Comparison of ENCODE assay signal across 8 cellular contexts in the genomic region with DNA sequence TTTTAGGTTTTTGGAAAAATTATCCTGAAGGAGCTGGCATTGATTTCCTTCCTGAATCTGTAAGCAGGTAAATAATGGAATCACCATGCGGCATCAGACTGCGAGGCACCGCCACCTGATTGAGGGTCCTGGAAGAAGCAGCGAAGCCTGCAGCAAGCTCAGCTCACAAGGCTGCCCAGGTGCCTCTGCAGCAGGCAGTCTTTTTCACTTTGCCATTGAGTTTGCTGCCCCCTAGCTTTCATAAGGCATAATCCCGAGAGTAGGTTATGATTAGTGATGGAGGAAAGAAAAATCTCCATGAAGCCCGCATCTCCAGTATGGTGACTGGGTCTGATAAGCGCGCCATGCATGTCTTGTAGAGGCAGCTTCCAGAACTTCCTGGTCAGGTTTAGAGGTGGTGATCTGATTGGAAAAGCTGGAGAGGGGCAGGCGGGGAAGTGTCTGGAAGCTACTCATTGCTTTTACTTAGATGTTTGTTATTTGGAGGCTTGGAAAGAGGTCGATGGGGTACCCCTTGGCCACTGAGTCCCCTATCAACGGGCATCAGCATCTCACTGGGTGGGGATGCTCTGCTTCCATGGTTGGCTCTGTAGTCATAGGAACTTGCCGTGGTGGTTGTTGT. TPM values are rescaled to one million over a fixed set of nuclear protein-coding genes. Genes with fewer than 3 reads are reported as not detected.
DNase-seq lines count a peak whose midpoint lies in the region; ATAC-seq, FAIRE-seq and TF ChIP-seq lines count a peak whose summit lies in the region.

No MANE protein-coding gene starts in this region.

- intact Hi-C loops in PC-9 (cut with micrococcal nuclease; ENCODE audit: unreplicated experiment), result loop anchor here (5.0 to 10.0 kb wide), 4 partner anchors 61 to 463 kb away; no protein-coding TSS in a partner anchor
- intact Hi-C loops in GM12878 (cut with micrococcal nuclease; ENCODE audit: unreplicated experiment), result loop anchor here (1.0 to 2.0 kb wide), 3 partner anchors 61 to 461 kb away; no protein-coding TSS in a partner anchor

- H3K9ac ChIP-seq in GM12878 (ENCODE audit: control insufficient read depth, insufficient read depth, low read length), result no peak overlapping the region

- TF ChIP-seq CTCF in PC-9 (conservative IDR thresholded peaks at IDR 0.05) (peak; percentile 82), GM12878 (IDR thresholded peaks at IDR 0.05 in 2 of 3, conservative IDR thresholded peaks at IDR 0.05 in 1 of 3; ENCODE audit: control insufficient read depth in 2 of 3, extremely low read depth in 1 of 3, insufficient read depth in 1 of 3, low read depth in 3 of 3, low read length in 3 of 3) (peak; percentile 71 to 77 (median 71))

- H2AFZ ChIP-seq in PC-9, result no peak overlapping the region
- H2AFZ ChIP-seq in GM12878 (ENCODE audit: control insufficient read depth, low read depth, low read length), result no peak overlapping the region

- SMC1A ChIA-PET in GM12878 (lab: Charles Lee; ENCODE audit: uncharacterized antibody, unreplicated experiment), result interaction anchor here (0.7 to 5.6 kb wide), 25 partner anchors 8 to 925 kb away, joined by 3 to 59 read pairs (median 3); a partner anchor contains a TSS

- H3K27me3 ChIP-seq in PC-9 (ENCODE audit: insufficient read depth, low read depth), result no peaks in the 10 kb centered on the region
- no peaks in the 10 kb centered on the region; a peak in 2 of 4 replicates for H3K27me3 ChIP-seq in GM12878 (replicated peaks in 1 of 2; ENCODE audit: control insufficient read depth in 2 of 2, insufficient read depth in 2 of 2, low read length in 1 of 2)

- no peak for TF ChIP-seq POLR2A in GM12878 (IDR thresholded peaks at IDR 0.05; ENCODE audit: low read depth, low read length)

- TF ChIP-seq EP300 in Ishikawa (IDR thresholded peaks at IDR 0.05; ENCODE audit: borderline replicate concordance), result no peak
- no peak for TF ChIP-seq EP300 in GM12878 (IDR thresholded peaks at IDR 0.05; ENCODE audit: borderline replicate concordance in 1 of 2, control insufficient read depth in 1 of 2, low read depth in 2 of 2, low read length in 2 of 2)

- H3K79me2 ChIP-seq in PC-9 (ENCODE audit: low read depth) (no peaks in the 10 kb centered on the region), GM12878 (ENCODE audit: control insufficient read depth, insufficient read depth, low read length) (no peaks in the 10 kb centered on the region)

- FAIRE-seq in A204.1 (lab: Jason Lieb, UNC) (peak; percentile 19), G401.6 (lab: Jason Lieb, UNC) (peak; percentile 33), GM12878 (lab: Jason Lieb, UNC) (peak; percentile 78)

- no TSS peak for BruUV-seq in PC-9 (replicated peaks; lab: Mats Ljungman, UMichigan)
- BruUV-seq in GM12878 (replicated peaks; lab: Mats Ljungman, UMichigan), result no TSS peak

- no peaks in the 10 kb centered on the region for H4K20me1 ChIP-seq in PC-9 (ENCODE audit: insufficient read depth)
- no peaks in the 10 kb centered on the region for H4K20me1 ChIP-seq in GM12878 (ENCODE audit: control insufficient read depth, insufficient read depth)

- H3K4me3 ChIP-seq in PC-9 (no peak overlapping the region), GM12878 (no peak overlapping the region)

- no peak overlapping the region for H3K27ac ChIP-seq in PC-9
- no peak overlapping the region for H3K27ac ChIP-seq in GM12878 (ENCODE audit: control insufficient read depth, insufficient read depth)

- RAD21 ChIA-PET in GM12878 (lab: Charles Lee; ENCODE audit: unreplicated experiment), result interaction anchor here (0.6 to 4.4 kb wide), 16 partner anchors 15 to 422 kb away, joined by 3 to 53 read pairs (median 6); no protein-coding TSS in a partner anchor

- ATAC-seq in GM12878, result peak; percentile 98
- no peak for ATAC-seq in HG02623 (IDR thresholded peaks at IDR 0.05; ENCODE audit: unreplicated experiment)

- no peaks in the 10 kb centered on the region for H3K9me2 ChIP-seq in PC-9 (ENCODE audit: insufficient read depth)

- no peaks in the 10 kb centered on the region for H3F3A ChIP-seq in PC-9 (ENCODE audit: insufficient read depth, low read depth)

- CTCF ChIA-PET in PC-9 (lab: Charles Lee) (interaction anchor here (0.6 to 1.8 kb wide), 5 partner anchors 48 to 386 kb away, joined by 3 to 6 read pairs (median 3); no protein-coding TSS in a partner anchor), GM12878 (lab: Yijun Ruan, JAX) (interaction anchor here (0.6 to 6.0 kb wide), 51 partner anchors 8 to 463 kb away, joined by 3 to 115 read pairs (median 4); a partner anchor contains a TSS)

- H3K4me1 ChIP-seq in PC-9 (replicated peaks; ENCODE audit: insufficient read depth) (peaks cover 12% of the 10 kb centered on the region), GM12878 (ENCODE audit: control insufficient read depth, insufficient read depth, low read length) (no peaks in the 10 kb centered on the region)

- in situ Hi-C loops in GM12878 (cut with MboI), result loop anchor here (10.0 kb wide), 1 partner anchor 321 kb away; no protein-coding TSS in a partner anchor

- H3K9me3 ChIP-seq in PC-9 (ENCODE audit: insufficient read depth, low read depth), result no peaks in the 10 kb centered on the region
- no peaks in the 10 kb centered on the region for H3K9me3 ChIP-seq in GM12878 (replicated peaks; ENCODE audit: control insufficient read depth, insufficient read depth, low read length)

- no peak overlapping the region for H3K4me2 ChIP-seq in PC-9
- no peak overlapping the region for H3K4me2 ChIP-seq in GM12878 (ENCODE audit: control insufficient read depth, insufficient read depth)

- POLR2A ChIA-PET in PC-9 (lab: Charles Lee; ENCODE audit: unreplicated experiment) (no interaction called here), GM12878 (lab: Charles Lee) (no interaction called here)

- 16% methylated on average over 12 of the region's 12 CpGs for WGBS in GM12878 (ENCODE audit: insufficient coverage, insufficient replicate concordance, low lambda C conversion rate, missing lambda C conversion rate)

- H3K36me3 ChIP-seq in PC-9 (ENCODE audit: low read depth), result no peaks in the 10 kb centered on the region
- H3K36me3 ChIP-seq in GM12878 (ENCODE audit: control insufficient read depth in 2 of 2, insufficient read depth in 2 of 2, low read length in 1 of 2), result no peaks in the 10 kb centered on the region

- peak in 1 of 2 experiments; percentile 60 for DNase-seq in PC-9
- no peak for DNase-seq in GM12878 (ENCODE audit: low read depth, low spot score)
- DNase-seq in iPS-NIHi11 (ENCODE audit: low spot score), result peak; percentile 75
- DNase-seq in stimulated activated CD4-positive, alpha-beta T cell treated with anti-CD3 and anti-CD28 coated beads, Interleukin-1b, Interleukin-23, amount 100 ng/mL, for 48 hours, result peak; percentile 20

- peak; percentile 96 for TF ChIP-seq RAD21 in Ishikawa (IDR thresholded peaks at IDR 0.05; ENCODE audit: low read depth)
- peak; percentile 76 for TF ChIP-seq RAD21 in GM12878 (IDR thresholded peaks at IDR 0.05; ENCODE audit: insufficient read depth, low read depth, low read length)

TF ChIP-seq in GM12878, 131 proteins besides CTCF, POLR2A, EP300 and RAD21:
- TF ChIP-seq YY1 (IDR thresholded peaks at IDR 0.05; ENCODE audit: low read depth, low read length) (0 out of 2 replicates have a peak, but pooled peaks have one; percentile 30), RELA (IDR thresholded peaks at IDR 0.05; ENCODE audit: borderline replicate concordance, partially characterized antibody) (no peak), TBL1XR1 (IDR thresholded peaks at IDR 0.05; ENCODE audit: low read depth, low read length) (no peak), EED (IDR thresholded peaks at IDR 0.05; ENCODE audit: low read depth) (no peak), SMC3 (IDR thresholded peaks at IDR 0.05; ENCODE audit: borderline replicate concordance, low read length) (peak; percentile 59; the same call in 1 of the 2 replicates)

RNA-seq across cellular contexts. Expression of a gene that starts 26.7 kb away (rescaled TPM):
- total RNA-seq in PC-9 (2021) (not detected in 2 replicates), GM12878 (2014; rRNA removed) (not detected in 2 replicates), GM12878 (2014; rRNA removed; fragmentation: Illumina TruSeq; extraction: Trizol) (not detected in 2 replicates), GM12878 (2021) (0.24 TPM in 1 of 2 replicates, not detected in the other)
- total RNA-seq in GM12878 (2013; cell fraction: nucleolus; rRNA removed), result not detected in 2 replicates
- not detected for polyA plus RNA-seq in GM12878 (2011; ENCODE audit: low read depth)
- polyA plus RNA-seq in GM12878 (2011; rRNA removed) (0.03 and 0.07 TPM in 2 replicates), GM12878 (2014; fragmentation: Illumina TruSeq; extraction: Trizol) (not detected in 2 replicates), GM12878 (2014; fragmentation: Nextera tagmentation; extraction: Ambion mirVana) (not detected), GM12878 (2014; rRNA removed) (not detected in 2 replicates), GM12878 (2016; fragmentation: Nextera tagmentation; extraction: Ambion mirVana) (not detected)
- under 0.01 and 0.01 TPM in 2 replicates for polyA plus RNA-seq in GM12878 (2011; cell fraction: cytosol; rRNA removed)
- 0.01 and 0.03 TPM in 2 replicates for polyA plus RNA-seq in GM12878 (2011; cell fraction: nucleus; rRNA removed)
- not detected in 2 replicates for polyA plus RNA-seq in GM12878 (2012)
- polyA minus RNA-seq in GM12878 (2011; rRNA and poly(A)+ RNA removed), result not detected in 2 replicates
- polyA minus RNA-seq in GM12878 (2011; cell fraction: cytosol; rRNA and poly(A)+ RNA removed), result not detected in 2 replicates
- not detected in 2 replicates for polyA minus RNA-seq in GM12878 (2011; cell fraction: nucleus; rRNA and poly(A)+ RNA removed)
